In genomic region chr5:177409043-177409801, GRCh38 we compare ENCODE assay signal across 1 cellular context.
TF ChIP-seq lines count a peak whose summit lies in the region.

Gene F12, minus strand, starts transcription at chr5:177409564. Its CDS starts 37 bp downstream, at chr5:177409527.

TF ChIP-seq in HepG2, 621 proteins besides CTCF, POLR2A, EP300 and RAD21 (continued from another document and continues in another):
- TF ChIP-seq ZNF639 (CRISPR knock-in tag; conservative IDR thresholded peaks at IDR 0.05) = no peak
- TF ChIP-seq ZNF629 (CRISPR knock-in tag; conservative IDR thresholded peaks at IDR 0.05) = no peak
- TF ChIP-seq ZFY (CRISPR knock-in tag; IDR thresholded peaks at IDR 0.05) = no peak; the same call in 1 of the 2 replicates
- TF ChIP-seq GATAD2A (CRISPR knock-in tag; IDR thresholded peaks at IDR 0.05) = peak; percentile 84
- no peak for TF ChIP-seq ZUFSP (CRISPR knock-in tag; IDR thresholded peaks at IDR 0.05; ENCODE audit: borderline replicate concordance)
- TF ChIP-seq SETDB1 (CRISPR knock-in tag; IDR thresholded peaks at IDR 0.05; ENCODE audit: borderline replicate concordance) = no peak
- TF ChIP-seq ZNF570 (CRISPR knock-in tag; IDR thresholded peaks at IDR 0.05; ENCODE audit: borderline replicate concordance) = no peak
- no peak for TF ChIP-seq ZXDC (CRISPR knock-in tag; IDR thresholded peaks at IDR 0.05)
- TF ChIP-seq ZFP37 (CRISPR knock-in tag; IDR thresholded peaks at IDR 0.05; ENCODE audit: borderline replicate concordance) = no peak
- TF ChIP-seq IKZF1 (IDR thresholded peaks at IDR 0.05) = no peak
- TF ChIP-seq GTF3A (CRISPR knock-in tag; conservative IDR thresholded peaks at IDR 0.05) = no peak
- 0 out of 2 replicates have a peak, but pooled peaks have one; percentile 41 for TF ChIP-seq NRL (CRISPR knock-in tag; IDR thresholded peaks at IDR 0.05; ENCODE audit: borderline replicate concordance)
- no peak for TF ChIP-seq AKNA (CRISPR knock-in tag; IDR thresholded peaks at IDR 0.05; ENCODE audit: borderline replicate concordance)
- TF ChIP-seq ZSCAN5A (CRISPR knock-in tag; IDR thresholded peaks at IDR 0.05; ENCODE audit: borderline replicate concordance) = no peak
- TF ChIP-seq MZF1 (CRISPR knock-in tag; IDR thresholded peaks at IDR 0.05; ENCODE audit: borderline replicate concordance) = no peak
- no peak for TF ChIP-seq ZFP82 (CRISPR knock-in tag; IDR thresholded peaks at IDR 0.05; ENCODE audit: borderline replicate concordance)
- TF ChIP-seq CERS6 (CRISPR knock-in tag; IDR thresholded peaks at IDR 0.05) = no peak
- TF ChIP-seq NFATC3 (CRISPR knock-in tag; IDR thresholded peaks at IDR 0.05) = no peak
- no peak for TF ChIP-seq MNT (IDR thresholded peaks at IDR 0.05)
- no peak for TF ChIP-seq TOE1 (CRISPR knock-in tag; IDR thresholded peaks at IDR 0.05)
- TF ChIP-seq REPIN1 (CRISPR knock-in tag; IDR thresholded peaks at IDR 0.05; ENCODE audit: borderline replicate concordance, low read depth) = peak; percentile 52; the same call in 1 of the 2 replicates
- peak; percentile 25; the same call in 1 of the 2 replicates for TF ChIP-seq RARA (CRISPR knock-in tag; IDR thresholded peaks at IDR 0.05)
- peak; percentile 63; the same call in 1 of the 2 replicates for TF ChIP-seq HDAC2 (CRISPR knock-in tag; IDR thresholded peaks at IDR 0.05)
- TF ChIP-seq ZNF317 (CRISPR knock-in tag; IDR thresholded peaks at IDR 0.05) = no peak
- no peak for TF ChIP-seq ZNF878 (CRISPR knock-in tag; IDR thresholded peaks at IDR 0.05)
- no peak for TF ChIP-seq ZNF704 (CRISPR knock-in tag; IDR thresholded peaks at IDR 0.05; ENCODE audit: borderline replicate concordance)
- TF ChIP-seq AHDC1 (CRISPR knock-in tag; IDR thresholded peaks at IDR 0.05; ENCODE audit: borderline replicate concordance) = peak; percentile 38; the same call in 1 of the 2 replicates
- no peak; the same call in 1 of the 2 replicates for TF ChIP-seq POGZ (CRISPR knock-in tag; IDR thresholded peaks at IDR 0.05)
- no peak for TF ChIP-seq HMGA1 (CRISPR knock-in tag; conservative IDR thresholded peaks at IDR 0.05)
